8 cellular contexts compared by ENCODE assay signal in genomic region chr2:19901201-19901457, GRCh38. TPM values are rescaled to one million over a fixed set of nuclear protein-coding genes. Genes with fewer than 3 reads are reported as not detected.
A peak's percentile ranks its signal among the peaks of the same experiment; 100 is the strongest.
DNase-seq lines count a peak whose midpoint lies in the region; ATAC-seq and TF ChIP-seq lines count a peak whose summit lies in the region.

No MANE protein-coding gene starts in this region.

- intact Hi-C loops in prostate gland (cut with DNase I), result no loop called here

- H3K4me1 ChIP-seq in prostate gland (replicated peaks), result peaks cover 12% of the 10 kb centered on the region

- H3K4me3 Mint-ChIP-seq in T-cell, result peak overlapping the region; percentile 85 to 98 (median 95)

- H3K27me3 Mint-ChIP-seq in T-cell, result peaks cover 5 to 7% of the 10 kb centered on the region in 2 donors

- H3K27me3 ChIP-seq in prostate gland (replicated peaks; ENCODE audit: insufficient read depth), result no peaks in the 10 kb centered on the region

- H3K4me3 ChIP-seq in foreskin fibroblast (ENCODE audit: low read depth in 1 of 2, low read length in 2 of 2) (peak overlapping the region; percentile 87 to 94), prostate gland (peak overlapping the region; percentile 81 to 96)

- under 1% methylated on average over 22 of the region's 22 CpGs for WGBS in prostate gland

- CTCF ChIA-PET in T-cell (lab: Charles Lee), result no interaction called here

- H3K36me3 ChIP-seq in prostate gland, result no peaks in the 10 kb centered on the region

- DNase-seq in T-cell (peak in 1 of 34 experiments; percentile 3), foreskin fibroblast (no peak), prostate gland (ENCODE audit: low spot score) (no peak), NCI-H510A treated with DMSO at 0.1 percent for 48 hours (lab: John Stamatoyannopoulos, UW) (no peak), RPMI8226 (no peak)
- DNase-seq in activated CD8-positive, alpha-beta memory T cell treated with anti-CD3 and anti-CD28 coated beads for 24 hours, result no peak

- ATAC-seq in GM18867 (IDR thresholded peaks at IDR 0.05; ENCODE audit: unreplicated experiment), result peak; percentile 1
- ATAC-seq in HG02623 (IDR thresholded peaks at IDR 0.05; ENCODE audit: unreplicated experiment), result peak; percentile 1
- peak; percentile 6 to 13 (median 10) for ATAC-seq in T-cell (replicated peaks in 1 of 4)

- H3K9me3 Mint-ChIP-seq in T-cell, result no peaks in the 10 kb centered on the region

- H3K36me3 Mint-ChIP-seq in T-cell, result peaks cover 8% of the 10 kb centered on the region

- POLR2A ChIA-PET in T-cell (lab: Charles Lee), result interaction anchor here in 1 of 2 donors (0.6 kb wide), 1 partner anchor 376 kb away, joined by 5 read pairs; no protein-coding TSS in a partner anchor

- no peaks in the 10 kb centered on the region for H3K9me3 ChIP-seq in prostate gland

- H3K27ac Mint-ChIP-seq in T-cell, result peak overlapping the region; percentile 98 to 100

- H3K27ac ChIP-seq in prostate gland, result peak overlapping the region; percentile 95 to 97

- TF ChIP-seq CTCF in foreskin fibroblast (IDR thresholded peaks at IDR 0.05; ENCODE audit: low read depth, low read length) (no peak), prostate gland (IDR thresholded peaks at IDR 0.05) (no peak)

- no peak for TF ChIP-seq POLR2A in prostate gland (IDR thresholded peaks at IDR 0.05)

- H3K4me1 Mint-ChIP-seq in T-cell, result peaks cover 29 to 42% (median 37%) of the 10 kb centered on the region in 3 donors

RNA-seq across cellular contexts. Expression of gene TTC32, which starts 0.7 kb away (rescaled TPM):
- total RNA-seq in T-cell (10 to 100 TPM; 35.1 to 44.6 (median 40.0) TPM), prostate gland (10 to 100 TPM; 16.6 to 20.6 TPM)
